Comparison of ENCODE assay signal across 13 cellular contexts in the genomic region with DNA sequence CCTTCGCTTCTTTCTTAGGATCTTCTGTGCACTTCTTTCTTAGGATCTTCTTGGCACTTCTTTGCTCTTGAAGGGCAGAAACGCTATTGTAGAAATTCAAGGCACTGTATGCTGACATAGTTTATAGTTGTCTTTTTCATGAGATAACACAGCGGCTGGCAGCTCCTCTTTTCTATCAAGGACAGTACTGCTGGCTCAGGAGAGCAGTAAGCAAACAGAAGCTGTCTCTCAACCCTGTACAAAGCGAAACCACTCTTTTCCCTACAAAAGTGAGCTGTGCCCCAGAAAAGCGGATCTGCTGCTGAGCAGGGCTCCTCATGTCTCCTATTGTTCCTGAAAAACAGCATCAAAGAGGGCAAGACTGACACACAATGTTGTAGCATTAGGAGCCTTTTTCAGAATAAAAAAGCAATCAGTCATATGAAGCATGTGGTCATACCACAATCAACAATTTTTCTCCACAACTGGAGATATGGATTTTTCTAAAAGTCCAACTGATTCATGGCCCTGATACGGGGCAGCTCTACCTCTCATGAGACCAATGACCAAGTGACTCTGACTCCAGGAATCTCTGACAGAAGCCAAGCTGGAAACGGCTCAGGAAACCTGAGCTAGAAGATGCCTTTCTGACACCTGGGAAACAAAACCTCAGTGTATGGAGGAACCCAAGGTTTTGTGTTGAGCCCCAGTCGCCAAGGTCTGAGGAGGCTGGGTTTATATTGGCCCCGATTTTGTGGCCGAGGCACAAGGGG.
"Had no signal": no experiment of that assay in that cellular context is flagged by ENCODE, and none has a peak within 500 bp of the region (broad histone marks: within the 10 kb centered on the region; RNA-seq: fewer than 3 reads in every experiment).

No MANE protein-coding gene starts in this region.

- H3K4me1 ChIP-seq: parathyroid adenoma, thyroid gland had no signal

- H3K4me3 ChIP-seq: thyroid gland had no signal

- H3K9me3 ChIP-seq: thyroid gland had no signal

- DNase-seq: activated CD4-positive, alpha-beta T cell treated with anti-CD3 and anti-CD28 coated beads, Interleukin-2, amount 10 ng/mL, durations not matched to agents 7 days and 5 days; activated CD4-positive, CD25-positive, alpha-beta regulatory T cell; activated naive CD4-positive, alpha-beta T cell treated with anti-CD3 and anti-CD28 coated beads, Interleukin-2, amount 10 ng/mL, durations not matched to agents 7 days and 5 days; activated T-cell treated with anti-CD3 and anti-CD28 coated beads for 4 hours; amniotic stem cell; brain microvascular endothelial cell; effector memory CD8-positive, alpha-beta T cell; erythroblast; mesendoderm; nephron progenitor cell; small intestine; thyroid gland had no signal

- H3K27ac ChIP-seq: brain microvascular endothelial cell, parathyroid adenoma, thyroid gland had no signal

- H3K27me3 ChIP-seq: brain microvascular endothelial cell, thyroid gland had no signal

- ATAC-seq: effector memory CD8-positive, alpha-beta T cell had no signal

- H3K36me3 ChIP-seq: brain microvascular endothelial cell, thyroid gland had no signal
